ENCODE assay signal across 1 cellular context in genomic region chr20:1830240-1830639, GRCh38.
A peak's percentile ranks its signal among the peaks of the same experiment; 100 is the strongest.
TF ChIP-seq lines count a peak whose summit lies in the region.

No MANE protein-coding gene starts in this region.

TF ChIP-seq in HepG2, 621 proteins besides CTCF, POLR2A, EP300 and RAD21 (continued from another document):
- 0 out of 2 replicates have a peak, but pooled peaks have one; percentile 31 for TF ChIP-seq NR0B2 (CRISPR knock-in tag; IDR thresholded peaks at IDR 0.05)
- 0 out of 2 replicates have a peak, but pooled peaks have one; percentile 55 for TF ChIP-seq HNRNPL (IDR thresholded peaks at IDR 0.05; ENCODE audit: low read depth, low read length)
- TF ChIP-seq MXI1 (IDR thresholded peaks at IDR 0.05; ENCODE audit: borderline replicate concordance, low read depth, low read length) = no peak
- TF ChIP-seq ZNF17 (CRISPR knock-in tag; IDR thresholded peaks at IDR 0.05) = no peak
- 0 out of 2 replicates have a peak, but pooled peaks have one; percentile 10 for TF ChIP-seq ZNF768 (CRISPR knock-in tag; IDR thresholded peaks at IDR 0.05)
- no peak for TF ChIP-seq KDM3A (CRISPR knock-in tag; IDR thresholded peaks at IDR 0.05; ENCODE audit: low read depth)
- TF ChIP-seq TBL1XR1 (IDR thresholded peaks at IDR 0.05; ENCODE audit: borderline replicate concordance, low read length, partially characterized antibody) = no peak
- no peak for TF ChIP-seq ESRRA (CRISPR knock-in tag; IDR thresholded peaks at IDR 0.05; ENCODE audit: low read depth)
- TF ChIP-seq ZFP1 (CRISPR knock-in tag; IDR thresholded peaks at IDR 0.05) = no peak
- TF ChIP-seq GRHL1 (CRISPR knock-in tag; conservative IDR thresholded peaks at IDR 0.05) = no peak
- TF ChIP-seq NAIF1 (CRISPR knock-in tag; IDR thresholded peaks at IDR 0.05; ENCODE audit: borderline replicate concordance) = no peak
- TF ChIP-seq TCF7L2 (IDR thresholded peaks at IDR 0.05; ENCODE audit: low read depth, low read length) = no peak
- TF ChIP-seq SMAD3 (CRISPR knock-in tag; IDR thresholded peaks at IDR 0.05) = no peak
